In the genomic region with DNA sequence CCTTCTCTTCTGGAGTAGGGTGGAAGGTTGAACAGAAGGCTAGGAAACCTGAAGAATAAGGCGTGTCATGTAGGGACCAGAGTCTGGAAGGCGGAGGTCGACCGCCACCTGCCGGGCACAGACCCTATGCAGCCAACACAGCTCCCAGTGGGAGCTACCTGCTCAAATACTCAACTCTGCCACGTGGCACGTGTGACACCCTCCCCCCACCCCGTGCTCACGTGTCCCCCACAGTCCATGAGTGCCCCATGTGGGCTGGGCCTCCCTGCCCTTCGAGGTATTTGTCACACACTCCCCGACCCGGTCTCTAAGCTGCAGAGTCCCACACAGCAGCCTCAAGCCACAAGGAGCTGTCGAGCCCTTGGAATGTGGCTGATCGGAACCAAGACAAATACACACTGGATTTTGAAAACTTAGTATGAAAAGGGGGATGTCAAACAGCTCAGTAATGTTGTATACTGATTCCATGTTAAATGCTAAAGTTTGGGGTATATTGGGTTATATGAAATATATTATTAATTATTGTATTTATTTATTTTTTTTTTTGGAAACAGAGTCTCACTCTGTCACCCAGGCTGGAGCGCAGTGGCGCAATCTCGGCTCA, we compare ENCODE assay signal across 8 cellular contexts. TPM values are rescaled to one million over a fixed set of nuclear protein-coding genes. Genes with fewer than 3 reads are reported as not detected.
DNase-seq lines count a peak whose midpoint lies in the region; ATAC-seq, FAIRE-seq and TF ChIP-seq lines count a peak whose summit lies in the region.

No MANE protein-coding gene starts in this region.

- H3K9me3 ChIP-seq in OCI-LY7 (ENCODE audit: low read length) (no peaks in the 10 kb centered on the region), body of pancreas (no peaks in the 10 kb centered on the region)

- no peaks in the 10 kb centered on the region for H3K79me2 ChIP-seq in OCI-LY7 (ENCODE audit: insufficient read depth, low read depth, low read length)

- no TSS peak for BruUV-seq in OCI-LY7 (replicated peaks; lab: Mats Ljungman, UMichigan)

- no peak for TF ChIP-seq POLR2A in body of pancreas (IDR thresholded peaks at IDR 0.05)

- H3K4me2 ChIP-seq in OCI-LY7 (ENCODE audit: low read length) = peak overlapping the region; percentile 50

- TF ChIP-seq CTCF in OCI-LY7 (conservative IDR thresholded peaks at IDR 0.05; ENCODE audit: low read length) = peak; percentile 97
- no peak for TF ChIP-seq CTCF in body of pancreas (IDR thresholded peaks at IDR 0.05)

- POLR2A ChIA-PET in OCI-LY7 (lab: Charles Lee) = interaction anchor here (0.5 to 2.2 kb wide), 10 partner anchors 11 to 445 kb away, joined by 3 to 16 read pairs (median 4); a partner anchor contains a TSS

- CTCF ChIA-PET in OCI-LY7 (lab: Charles Lee; ENCODE audit: unreplicated experiment) = interaction anchor here (0.6 to 2.3 kb wide), 26 partner anchors 11 to 280 kb away, joined by 3 to 26 read pairs (median 4); a partner anchor contains a TSS

- peak; percentile 76 for DNase-seq in 8988T
- peak; percentile 67 for DNase-seq in GM19239 (ENCODE audit: insufficient read length, low spot score)
- DNase-seq in OCI-LY7 (ENCODE audit: low spot score) = peak; percentile 90
- DNase-seq in activated naive CD4-positive, alpha-beta T cell treated with anti-CD3 and anti-CD28 coated beads, Interleukin-2, amount 50 U/mL, for 16 hours = peak; percentile 55
- DNase-seq in left lobe of liver (ENCODE audit: low spot score) = no peak
- DNase-seq in body of pancreas = no peak

- no peaks in the 10 kb centered on the region for H4K20me1 ChIP-seq in OCI-LY7 (ENCODE audit: insufficient read depth, low read length)

- H3K27me3 ChIP-seq in body of pancreas = no peaks in the 10 kb centered on the region

- H3K4me1 ChIP-seq in OCI-LY7 (ENCODE audit: insufficient read depth, low read length, poor library complexity, severe bottlenecking) = peaks cover 7% of the 10 kb centered on the region
- peaks cover 16% of the 10 kb centered on the region for H3K4me1 ChIP-seq in body of pancreas

- FAIRE-seq in GM19239 (lab: Jason Lieb, UNC) = peak; percentile 80

- WGBS in body of pancreas, 2 donors = 60 to 78% methylated on average over 13 to 17 of the region's 17 CpGs

- H2AFZ ChIP-seq in OCI-LY7 (ENCODE audit: low read length) = peak overlapping the region; percentile 33

- ATAC-seq in left lobe of liver = peak; percentile 53
- no peak for ATAC-seq in HG03097 (IDR thresholded peaks at IDR 0.05; ENCODE audit: low FRiP score, unreplicated experiment)
- no peak for ATAC-seq in body of pancreas
- ATAC-seq in GM19397 (IDR thresholded peaks at IDR 0.05; ENCODE audit: unreplicated experiment) = no peak

- H3K4me3 ChIP-seq in OCI-LY7 (ENCODE audit: low read depth, low read length, poor library complexity, severe bottlenecking) (no peak overlapping the region), body of pancreas (no peak overlapping the region)

- no peak overlapping the region for H3K27ac ChIP-seq in OCI-LY7 (ENCODE audit: low read depth, low read length, poor library complexity, severe bottlenecking)
- H3K27ac ChIP-seq in body of pancreas = no peak overlapping the region

- no peaks in the 10 kb centered on the region for H3K9me2 ChIP-seq in OCI-LY7 (ENCODE audit: insufficient read depth, low read length)

- intact Hi-C loops in OCI-LY7 (cut with micrococcal nuclease; ENCODE audit: unreplicated experiment) = loop anchor here (1.0 to 2.0 kb wide), 6 partner anchors 45 to 240 kb away; a partner anchor contains a TSS
- intact Hi-C loops in body of pancreas (cut with DNase I) = loop anchor here (5.0 kb wide), 1 partner anchor 51 kb away; a partner anchor contains a TSS

- H3K36me3 ChIP-seq in OCI-LY7 (ENCODE audit: insufficient read depth, low read length) (no peaks in the 10 kb centered on the region), body of pancreas (replicated peaks in 1 of 2; ENCODE audit: insufficient read depth in 1 of 2, low read depth in 2 of 2) (peaks cover 6 to 10% of the 10 kb centered on the region in 2 donors)

RNA-seq across cellular contexts. Expression of a gene that starts 11.7 kb away (rescaled TPM):
- 0.35 and 0.85 TPM in 2 replicates for total RNA-seq in OCI-LY7 (2014; rRNA removed; shearing (Covaris generic))
- total RNA-seq in OCI-LY7 (2022) (8.5 and 9.9 TPM in 2 replicates), left lobe of liver (5.9 TPM), body of pancreas (100 to 1,000 TPM; 157 to 164 TPM)

RNA-seq across cellular contexts. Expression of a gene that starts 25.1 kb away (rescaled TPM):
- total RNA-seq in OCI-LY7 (2014; rRNA removed; shearing (Covaris generic)) = not detected in 2 replicates
- total RNA-seq in OCI-LY7 (2022) (not detected in 2 replicates), left lobe of liver (not detected), body of pancreas (1 to 10 TPM in 1 of 2 donors, under 1 TPM in 1; 0.66 to 2.3 TPM)

RNA-seq across cellular contexts. Expression of a gene that starts 26.6 kb away (rescaled TPM):
- total RNA-seq in OCI-LY7 (2014; rRNA removed; shearing (Covaris generic)) = 0.10 and 0.79 TPM in 2 replicates
- total RNA-seq in OCI-LY7 (2022) (0.49 and 0.74 TPM in 2 replicates), left lobe of liver (1.2 TPM), body of pancreas (10 to 100 TPM; 11.9 to 18.5 TPM)

RNA-seq across cellular contexts. Expression of a gene that starts 36.8 kb away (rescaled TPM):
- not detected in 2 replicates for total RNA-seq in OCI-LY7 (2014; rRNA removed; shearing (Covaris generic))
- total RNA-seq in OCI-LY7 (2022) (not detected in 2 replicates), left lobe of liver (not detected), body of pancreas (not detected)

RNA-seq across cellular contexts. Expression of a gene that starts 37.8 kb away (rescaled TPM):
- not detected in 2 replicates for total RNA-seq in OCI-LY7 (2014; rRNA removed; shearing (Covaris generic))
- not detected in 2 replicates for total RNA-seq in OCI-LY7 (2022)
- not detected for total RNA-seq in left lobe of liver
- under 1 TPM in 1 of 2 donors, not detected in 1; under 0.01 TPM for total RNA-seq in body of pancreas

Comparison
In these comparisons a context has a peak if more than half of its experiments do, and no peak if none do; other contexts are left out.
1. DNase-seq: peak in 8988T (single experiment), GM19239 (single experiment), OCI-LY7 (single experiment) and activated naive CD4-positive, alpha-beta T cell treated with anti-CD3 and anti-CD28 coated beads, Interleukin-2, amount 50 U/mL, for 16 hours (single experiment); none in left lobe of liver (single experiment) and body of pancreas (0 of 4).
2. RNA of a gene that starts 11.7 kb away (total RNA-seq): 157 to 164 TPM in body of pancreas; 0.35 to 9.9 TPM in OCI-LY7 and 5.9 TPM in left lobe of liver (single experiment); every median in the first group is over 10 times any median in the second.